Comparison of ENCODE assay signal across 8 cellular contexts in genomic region chr10:3197354-3198003, GRCh38. TPM values are rescaled to one million over a fixed set of nuclear protein-coding genes. Genes with fewer than 3 reads are reported as not detected.
DNase-seq lines count a peak whose midpoint lies in the region; ATAC-seq and TF ChIP-seq lines count a peak whose summit lies in the region.

No MANE protein-coding gene starts in this region.

- no peaks in the 10 kb centered on the region for H3K36me3 ChIP-seq in lower lobe of right lung

- peaks cover 1% of the 10 kb centered on the region for H3K36me3 Mint-ChIP-seq in activated CD4-positive, alpha-beta T cell treated with anti-CD3 and anti-CD28 coated beads, Interleukin-2, amount 10 ng/mL, durations not matched to agents 24 days and 14 days (ENCODE audit: low read depth)

- ATAC-seq in HG03097 (IDR thresholded peaks at IDR 0.05; ENCODE audit: low FRiP score, unreplicated experiment) (peak; percentile 64), lower lobe of right lung (peak; percentile 91 to 92)

- peaks cover 17% of the 10 kb centered on the region for H3K4me1 Mint-ChIP-seq in activated CD4-positive, alpha-beta T cell treated with anti-CD3 and anti-CD28 coated beads, Interleukin-2, amount 10 ng/mL, durations not matched to agents 24 days and 14 days

- H3K4me3 ChIP-seq in lower lobe of right lung: peak overlapping the region; percentile 18

- H3K27ac Mint-ChIP-seq in activated CD4-positive, alpha-beta T cell treated with anti-CD3 and anti-CD28 coated beads, Interleukin-2, amount 10 ng/mL, durations not matched to agents 24 days and 14 days: peak overlapping the region; percentile 81

- H3K9me3 Mint-ChIP-seq in activated CD4-positive, alpha-beta T cell treated with anti-CD3 and anti-CD28 coated beads, Interleukin-2, amount 10 ng/mL, durations not matched to agents 24 days and 14 days: no peaks in the 10 kb centered on the region

- TF ChIP-seq CTCF in lower lobe of right lung (IDR thresholded peaks at IDR 0.05): peak; percentile 85

- H3K27me3 Mint-ChIP-seq in activated CD4-positive, alpha-beta T cell treated with anti-CD3 and anti-CD28 coated beads, Interleukin-2, amount 10 ng/mL, durations not matched to agents 24 days and 14 days: peaks cover 89% of the 10 kb centered on the region

- no peak overlapping the region for H3K27ac ChIP-seq in lower lobe of right lung

- DNase-seq in DMS79 treated with DMSO at 0.1 percent for 48 hours (lab: John Stamatoyannopoulos, UW): peak; percentile 8
- no peak for DNase-seq in DMS79 (lab: John Stamatoyannopoulos, UW)
- DNase-seq in NCI-H345 treated with DMSO at 0.1 percent for 48 hours (lab: John Stamatoyannopoulos, UW; ENCODE audit: unreplicated experiment): peak; percentile 11
- DNase-seq in activated CD4-positive, alpha-beta T cell treated with anti-CD3 and anti-CD28 coated beads, Interleukin-2, amount 10 ng/mL, durations not matched to agents 24 days and 14 days: peak; percentile 91
- DNase-seq in dedifferentiated amniotic fluid mesenchymal stem cell (ENCODE audit: extremely low spot score): peak; percentile 82
- DNase-seq in lower lobe of right lung: peak; percentile 80
- peak; percentile 64 to 65 for DNase-seq in stimulated activated CD4-positive, alpha-beta T cell treated with anti-CD3 and anti-CD28 coated beads, Interleukin-4, amount 100 ng/mL, for 4 hours

- no peaks in the 10 kb centered on the region for H3K27me3 ChIP-seq in lower lobe of right lung (ENCODE audit: low read depth)

- H3K9me3 ChIP-seq in lower lobe of right lung: no peaks in the 10 kb centered on the region

- peaks cover 21% of the 10 kb centered on the region for H3K4me1 ChIP-seq in lower lobe of right lung

- H3K4me3 Mint-ChIP-seq in activated CD4-positive, alpha-beta T cell treated with anti-CD3 and anti-CD28 coated beads, Interleukin-2, amount 10 ng/mL, durations not matched to agents 24 days and 14 days: peak overlapping the region; percentile 67

- intact Hi-C loops in activated CD4-positive, alpha-beta T cell treated with anti-CD3 and anti-CD28 coated beads, Interleukin-2, amount 10 ng/mL, durations not matched to agents 24 days and 14 days (cut with micrococcal nuclease): loop anchor here (1.0 to 10.0 kb wide), 7 partner anchors 31 to 1565 kb away; no protein-coding TSS in a partner anchor
- intact Hi-C loops in lower lobe of right lung (cut with DNase I): loop anchor here (10.0 kb wide), 1 partner anchor 1567 kb away; no protein-coding TSS in a partner anchor

RNA-seq across cellular contexts. Expression of gene PITRM1, which starts 24.9 kb away (rescaled TPM):
- total RNA-seq in activated CD4-positive, alpha-beta T cell treated with anti-CD3 and anti-CD28 coated beads, Interleukin-2, amount 10 ng/mL, durations not matched to agents 24 days and 14 days: 79.6 and 83.4 TPM in 2 replicates
- 60.2 TPM for total RNA-seq in lower lobe of right lung
